In genomic region chr3:187186801-187187421, GRCh38 we compare ENCODE assay signal across 1 cellular context.
TF ChIP-seq lines count a peak whose summit lies in the region.

No MANE protein-coding gene starts in this region.

TF ChIP-seq in K562, 482 proteins besides CTCF, POLR2A, EP300 and RAD21 (continued from another document and continues in another):
- no peak for TF ChIP-seq ZNF318 (IDR thresholded peaks at IDR 0.05; ENCODE audit: borderline replicate concordance in 1 of 2, low read depth in 1 of 2)
- no peak for TF ChIP-seq NR2C1 (IDR thresholded peaks at IDR 0.05)
- no peak for TF ChIP-seq NR2C1 (tag; IDR thresholded peaks at IDR 0.05)
- no peak for TF ChIP-seq ZNF253 (CRISPR knock-in tag; conservative IDR thresholded peaks at IDR 0.05)
- no peak for TF ChIP-seq CEBPG (CRISPR knock-in tag; IDR thresholded peaks at IDR 0.05)
- TF ChIP-seq CEBPG (tag; conservative IDR thresholded peaks at IDR 0.05 in 1 of 2, IDR thresholded peaks at IDR 0.05 in 1 of 2) = no peak
- no peak for TF ChIP-seq SPI1 (IDR thresholded peaks at IDR 0.05; ENCODE audit: borderline replicate concordance, low read depth, low read length)
- no peak for TF ChIP-seq KAT7 (CRISPR knock-in tag; IDR thresholded peaks at IDR 0.05; ENCODE audit: borderline replicate concordance)
- TF ChIP-seq HMBOX1 (IDR thresholded peaks at IDR 0.05) = peak; percentile 85
- TF ChIP-seq ZNF507 (tag; conservative IDR thresholded peaks at IDR 0.05) = no peak
- TF ChIP-seq GTF3C2 (IDR thresholded peaks at IDR 0.05; ENCODE audit: borderline replicate concordance, extremely low read depth, insufficient read length) = no peak
- peak; percentile 67; the same call in 1 of the 2 replicates for TF ChIP-seq C11orf30 (IDR thresholded peaks at IDR 0.05; ENCODE audit: low read depth)
- TF ChIP-seq DPF2 (IDR thresholded peaks at IDR 0.05) = 0 out of 2 replicates have a peak, but pooled peaks have one; percentile 29
- TF ChIP-seq ZNF133 (CRISPR knock-in tag; IDR thresholded peaks at IDR 0.05) = no peak
- no peak for TF ChIP-seq ZFP36 (IDR thresholded peaks at IDR 0.05; ENCODE audit: low read depth, low read length, partially characterized antibody)
- TF ChIP-seq KLF1 (tag; IDR thresholded peaks at IDR 0.05) = no peak
- no peak for TF ChIP-seq BRCA1 (IDR thresholded peaks at IDR 0.05)
- no peak for TF ChIP-seq BRCA1 (CRISPR knock-in tag; IDR thresholded peaks at IDR 0.05)
- TF ChIP-seq ZBTB7A (IDR thresholded peaks at IDR 0.05; ENCODE audit: borderline replicate concordance, control insufficient read depth, low read depth, low read length) = no peak
- TF ChIP-seq FOS (IDR thresholded peaks at IDR 0.05; ENCODE audit: extremely low read depth, insufficient read length) = no peak
- no peak for TF ChIP-seq EZH2 (IDR thresholded peaks at IDR 0.05; ENCODE audit: borderline replicate concordance, low read depth, low read length)
- no peak for TF ChIP-seq ZBTB2 (IDR thresholded peaks at IDR 0.05)
- no peak for TF ChIP-seq ATF1 (CRISPR knock-in tag; IDR thresholded peaks at IDR 0.05)
- no peak for TF ChIP-seq ATF1 (tag; IDR thresholded peaks at IDR 0.05)
- TF ChIP-seq FOXM1 (IDR thresholded peaks at IDR 0.05; ENCODE audit: low read depth) = no peak
- TF ChIP-seq FOXM1 (CRISPR knock-in tag; IDR thresholded peaks at IDR 0.05; ENCODE audit: low read depth) = no peak
- TF ChIP-seq HCFC1 (IDR thresholded peaks at IDR 0.05; ENCODE audit: low read depth, low read length) = no peak
- TF ChIP-seq CREB3 (tag; conservative IDR thresholded peaks at IDR 0.05; ENCODE audit: low read depth) = no peak
- TF ChIP-seq TCF3 (CRISPR knock-in tag; IDR thresholded peaks at IDR 0.05) = 0 out of 2 replicates have a peak, but pooled peaks have one; percentile 17
- no peak for TF ChIP-seq SREBF2 (CRISPR knock-in tag; IDR thresholded peaks at IDR 0.05)
- TF ChIP-seq CBFA2T3 (IDR thresholded peaks at IDR 0.05) = peak; percentile 65
- TF ChIP-seq ZNF12 (CRISPR knock-in tag; IDR thresholded peaks at IDR 0.05) = no peak
- TF ChIP-seq RCOR1 (IDR thresholded peaks at IDR 0.05; ENCODE audit: borderline replicate concordance in 1 of 2, low read depth in 2 of 2, low read length in 2 of 2) = peak in 1 of 2 experiments; percentile 86; a peak in 2 of 4 replicates
- no peak for TF ChIP-seq ZNF584 (CRISPR knock-in tag; IDR thresholded peaks at IDR 0.05; ENCODE audit: low read depth)
- peak; percentile 23; the same call in 1 of the 2 replicates for TF ChIP-seq KLF16 (IDR thresholded peaks at IDR 0.05)
- peak; percentile 27; the same call in 1 of the 2 replicates for TF ChIP-seq ZNF316 (IDR thresholded peaks at IDR 0.05)
- no peak for TF ChIP-seq SIN3A (IDR thresholded peaks at IDR 0.05; ENCODE audit: borderline replicate concordance in 2 of 2, control insufficient read depth in 1 of 2, low read depth in 2 of 2, low read length in 2 of 2)
- no peak for TF ChIP-seq EWSR1 (IDR thresholded peaks at IDR 0.05; ENCODE audit: borderline replicate concordance, low read depth, partially characterized antibody)
- peak; percentile 40; the same call in 1 of the 2 replicates for TF ChIP-seq ATF7 (IDR thresholded peaks at IDR 0.05)
- TF ChIP-seq TEAD4 (IDR thresholded peaks at IDR 0.05; ENCODE audit: low read length) = peak; percentile 21; the same call in 1 of the 2 replicates
- no peak for TF ChIP-seq TEAD4 (CRISPR knock-in tag; IDR thresholded peaks at IDR 0.05; ENCODE audit: borderline replicate concordance)
- TF ChIP-seq ZNF551 (CRISPR knock-in tag; IDR thresholded peaks at IDR 0.05) = no peak
- TF ChIP-seq PHTF2 (CRISPR knock-in tag; IDR thresholded peaks at IDR 0.05) = no peak
- peak; percentile 54 for TF ChIP-seq ARID1B (IDR thresholded peaks at IDR 0.05)
- no peak for TF ChIP-seq SRSF1 (IDR thresholded peaks at IDR 0.05; ENCODE audit: low read depth, low read length)
- TF ChIP-seq ZNF398 (CRISPR knock-in tag; IDR thresholded peaks at IDR 0.05) = no peak
- TF ChIP-seq PTRF (tag; IDR thresholded peaks at IDR 0.05) = no peak
- TF ChIP-seq PHB (CRISPR knock-in tag; IDR thresholded peaks at IDR 0.05) = no peak
- TF ChIP-seq ZEB2 (IDR thresholded peaks at IDR 0.05) = no peak
- TF ChIP-seq GATAD2B (IDR thresholded peaks at IDR 0.05; ENCODE audit: borderline replicate concordance) = no peak
- no peak for TF ChIP-seq GTF2F1 (IDR thresholded peaks at IDR 0.05; ENCODE audit: low read depth, low read length)
- no peak for TF ChIP-seq MBD1 (CRISPR knock-in tag; IDR thresholded peaks at IDR 0.05)
